12 cellular contexts compared by ENCODE assay signal in the genomic region with DNA sequence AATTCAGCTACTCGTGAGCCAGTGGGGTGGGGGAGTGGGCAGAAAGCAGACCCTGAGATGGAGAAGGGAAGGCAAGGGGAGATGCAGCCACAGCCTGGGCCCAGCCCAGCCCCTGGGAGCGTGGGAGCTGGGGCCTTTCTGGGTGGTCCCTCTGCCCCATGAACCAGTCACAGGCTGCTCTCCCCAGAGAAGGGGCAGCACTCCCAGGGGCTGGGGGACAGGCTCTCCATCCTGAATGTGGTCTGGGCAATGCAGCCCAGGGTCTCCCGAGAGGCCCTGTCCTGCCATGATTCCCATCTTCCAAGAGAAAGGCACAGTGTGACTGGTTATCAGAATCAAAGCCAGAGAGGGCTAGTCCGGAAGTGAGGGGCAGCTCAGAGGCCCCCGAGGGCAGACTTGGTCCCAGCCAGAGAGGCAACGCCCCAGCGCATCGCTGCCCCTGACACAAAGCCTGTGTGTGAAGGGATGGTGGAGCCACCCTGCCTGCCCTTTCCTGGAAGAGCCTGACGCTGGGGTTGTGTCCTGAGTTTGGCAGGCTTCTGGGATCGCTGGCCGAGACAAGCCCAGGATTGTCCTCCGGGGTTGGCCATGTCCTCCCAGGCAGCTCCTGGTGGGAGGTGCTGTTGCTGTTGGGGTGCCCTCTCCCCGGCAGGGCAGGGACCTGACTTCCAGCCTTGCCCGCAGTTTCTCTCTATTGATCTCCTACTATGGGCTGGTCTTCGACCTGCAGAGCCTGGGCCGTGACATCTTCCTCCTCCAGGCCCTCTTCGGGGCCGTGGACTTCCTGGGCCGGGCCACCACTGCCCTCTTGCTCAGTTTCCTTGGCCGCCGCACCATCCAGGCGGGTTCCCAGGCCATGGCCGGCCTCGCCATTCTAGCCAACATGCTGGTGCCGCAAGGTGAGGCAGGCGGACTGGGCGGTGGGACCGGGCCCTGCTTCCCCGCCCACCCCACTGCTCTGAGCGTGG. TPM values are rescaled to one million over a fixed set of nuclear protein-coding genes. Genes with fewer than 3 reads are reported as not detected.
DNase-seq lines count a peak whose midpoint lies in the region; ATAC-seq and TF ChIP-seq lines count a peak whose summit lies in the region.
"Had no signal": no experiment of that assay in that cellular context is flagged by ENCODE, and none has a peak within 500 bp of the region (broad histone marks: within the 10 kb centered on the region; RNA-seq: fewer than 3 reads in every experiment).

No MANE protein-coding gene starts in this region.

- H2AFZ ChIP-seq in IMR-90 (replicated peaks; ENCODE audit: low read length, poor library complexity) = peak overlapping the region; percentile 34

- H3K79me1 ChIP-seq in IMR-90 (ENCODE audit: low read depth in 1 of 2, low read length in 2 of 2) (no peaks in the 10 kb centered on the region), mesendoderm (ENCODE audit: low read length) (no peaks in the 10 kb centered on the region)

- POLR2A ChIA-PET in A673 (lab: Charles Lee; ENCODE audit: low non-redundant PET) = interaction anchor here (0.6 kb wide), 1 partner anchor 222 kb away, joined by 11 read pairs; no protein-coding TSS in a partner anchor
- POLR2A ChIA-PET in IMR-90 (lab: Charles Lee; ENCODE audit: unreplicated experiment) = interaction anchor here (0.6 kb wide), 1 partner anchor 118 kb away, joined by 3 read pairs; no protein-coding TSS in a partner anchor
- POLR2A ChIA-PET in MCF 10A (lab: Yijun Ruan, JAX) = interaction anchor here (0.6 to 1.0 kb wide), 2 partner anchors 10 to 17 kb away, joined by 3 read pairs; no protein-coding TSS in a partner anchor

- peak overlapping the region; percentile 80 for H3K27ac Mint-ChIP-seq in MCF 10A (ENCODE audit: low read depth, unreplicated experiment)

- H3K27me3 ChIP-seq in A673 (replicated peaks; ENCODE audit: insufficient read depth, low read depth, low read length, poor library complexity) = no peaks in the 10 kb centered on the region
- H3K27me3 ChIP-seq in IMR-90 (ENCODE audit: control insufficient read depth, insufficient read depth, low read length) = peaks cover 22% of the 10 kb centered on the region
- no peaks in the 10 kb centered on the region for H3K27me3 ChIP-seq in mesendoderm (ENCODE audit: insufficient read depth, low read length, poor library complexity)

- dilution Hi-C loops in IMR-90 (cut with HindIII; ENCODE audit: low sequenced_read_pairs, unreplicated experiment) = no loop called here

- H3K36me3 ChIP-seq in A673 (ENCODE audit: insufficient read depth, low read length, poor library complexity, severe bottlenecking) = no peaks in the 10 kb centered on the region
- no peaks in the 10 kb centered on the region for H3K36me3 ChIP-seq in IMR-90 (ENCODE audit: control insufficient read depth, insufficient read depth, low read length)
- no peaks in the 10 kb centered on the region for H3K36me3 ChIP-seq in mesendoderm (ENCODE audit: control insufficient read depth, insufficient read depth, low read length)

- in situ Hi-C loops in IMR-90 (cut with MboI; ENCODE audit: low sequenced_read_pairs) = no loop called here

- H4K5ac ChIP-seq in IMR-90 (ENCODE audit: low read depth, low read length) (no peak overlapping the region), mesendoderm (ENCODE audit: low read length) (no peak overlapping the region)

- H3K36me3 Mint-ChIP-seq in MCF 10A (ENCODE audit: insufficient read depth, unreplicated experiment) = no peaks in the 10 kb centered on the region
- H3K36me3 Mint-ChIP-seq: CD4-positive, CD25-positive, alpha-beta regulatory T cell had no signal

- 75% methylated on average over 9 of the region's 30 CpGs; no CpG with 5 or more reads in 1 of the 2 experiments for WGBS in IMR-90 (ENCODE audit: extremely low coverage in 2 of 2, insufficient read length in 1 of 2), 2 experiments
- WGBS in mesendoderm (ENCODE audit: extremely low coverage, insufficient coverage, low lambda C conversion rate) = no CpG with 5 or more reads among the region's 30 CpGs

- peak overlapping the region; percentile 21 for H3K4me3 ChIP-seq in A673 (ENCODE audit: low read depth, low read length, poor library complexity, severe bottlenecking)
- H3K4me3 ChIP-seq in IMR-90 (ENCODE audit: insufficient read depth, low read depth, low read length) = no peak overlapping the region
- no peak overlapping the region for H3K4me3 ChIP-seq in mesendoderm (ENCODE audit: low read length)

- H3K27ac ChIP-seq in A673 (ENCODE audit: low read depth, low read length, poor library complexity, severe bottlenecking) (peak overlapping the region; percentile 58), IMR-90 (ENCODE audit: insufficient read depth, low read length) (no peak overlapping the region), mesendoderm (ENCODE audit: low read depth, low read length) (peak overlapping the region; percentile 54)

- H3K9me3 ChIP-seq in A673 (ENCODE audit: low read depth, low read length, poor library complexity, severe bottlenecking) (no peaks in the 10 kb centered on the region), IMR-90 (ENCODE audit: control insufficient read depth, insufficient read depth, low read length) (no peaks in the 10 kb centered on the region)

- H3K9ac ChIP-seq in IMR-90 (ENCODE audit: low read depth, low read length) (no peak overlapping the region), mesendoderm (ENCODE audit: low read length) (peak overlapping the region; percentile 67)

- no peak overlapping the region for H3K4ac ChIP-seq in IMR-90 (ENCODE audit: low read depth, low read length)
- H3K4ac ChIP-seq in mesendoderm (ENCODE audit: low read depth, low read length) = peak overlapping the region; percentile 70

- H4K20me1 ChIP-seq in IMR-90 (ENCODE audit: insufficient read depth, low read length) = no peaks in the 10 kb centered on the region

- DNase-seq in A673 (ENCODE audit: low spot score) (no peak), IMR-90 (no peak), MCF 10A (ENCODE audit: unreplicated experiment) (no peak), mesendoderm (no peak), hepatic stellate cell (ENCODE audit: low spot score) (no peak)

- H3K4me3 Mint-ChIP-seq in MCF 10A (ENCODE audit: unreplicated experiment) = peak overlapping the region; percentile 59
- H3K4me3 Mint-ChIP-seq: CD4-positive, CD25-positive, alpha-beta regulatory T cell had no signal

- no peak overlapping the region for H2BK5ac ChIP-seq in IMR-90 (ENCODE audit: low read depth, low read length, poor library complexity, severe bottlenecking)
- H2BK5ac ChIP-seq in mesendoderm (ENCODE audit: low read length) = peak overlapping the region; percentile 3

- no peaks in the 10 kb centered on the region for H3K9me3 Mint-ChIP-seq in MCF 10A (ENCODE audit: unreplicated experiment)
- H3K9me3 Mint-ChIP-seq: CD4-positive, CD25-positive, alpha-beta regulatory T cell had no signal

- no peak overlapping the region for H3K4me2 ChIP-seq in IMR-90 (ENCODE audit: low read depth, low read length)
- no peak overlapping the region for H3K4me2 ChIP-seq in mesendoderm (ENCODE audit: low read length)

- intact Hi-C loops in A673 (cut with micrococcal nuclease; ENCODE audit: unreplicated experiment) (no loop called here), IMR-90 (cut with micrococcal nuclease) (no loop called here), MCF 10A (cut with micrococcal nuclease) (no loop called here)

- no peaks in the 10 kb centered on the region for H3K79me2 ChIP-seq in mesendoderm (ENCODE audit: control insufficient read depth, insufficient read depth, low read length)

- no peak overlapping the region for H4K8ac ChIP-seq in IMR-90 (ENCODE audit: low read depth in 2 of 2, low read length in 2 of 2)
- no peak overlapping the region for H4K8ac ChIP-seq in mesendoderm (ENCODE audit: low read depth, low read length)

- TF ChIP-seq POLR2A in IMR-90 (IDR thresholded peaks at IDR 0.05; ENCODE audit: low read depth, low read length) = no peak

- H3K9me1 ChIP-seq in IMR-90 (ENCODE audit: insufficient read depth, low read length) = no peaks in the 10 kb centered on the region

- no peak overlapping the region for H3K14ac ChIP-seq in IMR-90 (replicated peaks; ENCODE audit: low read depth, low read length)

- H2BK15ac ChIP-seq in IMR-90 (ENCODE audit: low read depth, low read length) (no peak overlapping the region), mesendoderm (replicated peaks; ENCODE audit: low read depth) (no peak overlapping the region)

- peak overlapping the region; percentile 40 for H2AK9ac ChIP-seq in IMR-90 (replicated peaks; ENCODE audit: low read depth, low read length, poor library complexity)

- TF ChIP-seq CTCF in A673 (conservative IDR thresholded peaks at IDR 0.05; ENCODE audit: low read depth, low read length) (no peak), IMR-90 (conservative IDR thresholded peaks at IDR 0.05; ENCODE audit: low read depth, low read length) (no peak), MCF 10A (IDR thresholded peaks at IDR 0.05; ENCODE audit: unreplicated experiment) (no peak)

- H3K27me3 Mint-ChIP-seq in MCF 10A (ENCODE audit: insufficient read depth, unreplicated experiment) = peaks cover 3% of the 10 kb centered on the region
- H3K27me3 Mint-ChIP-seq: CD4-positive, CD25-positive, alpha-beta regulatory T cell had no signal

- H2BK120ac ChIP-seq in IMR-90 (ENCODE audit: low read depth, low read length) = no peak overlapping the region
- H2BK120ac ChIP-seq in mesendoderm (ENCODE audit: low read depth, low read length) = no peak overlapping the region

- peak; percentile 9; the same call in 1 of the 2 replicates for ATAC-seq in IMR-90 (ENCODE audit: low read depth)
- ATAC-seq in HG03108 (IDR thresholded peaks at IDR 0.05; ENCODE audit: unreplicated experiment) = no peak
- no peak for ATAC-seq in HG03457 (IDR thresholded peaks at IDR 0.05; ENCODE audit: unreplicated experiment)
- ATAC-seq in GM21360 (IDR thresholded peaks at IDR 0.05; ENCODE audit: unreplicated experiment) = no peak

- H3K56ac ChIP-seq in IMR-90 (ENCODE audit: extremely low read depth, insufficient read depth, low read length) (no peak overlapping the region), mesendoderm (ENCODE audit: low read length) (peak overlapping the region; percentile 73)

- no peak overlapping the region for H4K91ac ChIP-seq in IMR-90 (ENCODE audit: insufficient read depth, low read depth, low read length)

- H3K4me1 ChIP-seq in A673 (ENCODE audit: insufficient read depth, low read length, poor library complexity, severe bottlenecking) (peaks cover 10% of the 10 kb centered on the region), IMR-90 (ENCODE audit: control insufficient read depth, insufficient read depth, low read length) (no peaks in the 10 kb centered on the region), mesendoderm (ENCODE audit: control insufficient read depth, low read depth, low read length) (no peaks in the 10 kb centered on the region)

- CTCF ChIA-PET in A673 (lab: Charles Lee) (interaction anchor here (0.7 kb wide), 1 partner anchor 122 kb away, joined by 6 read pairs; no protein-coding TSS in a partner anchor), IMR-90 (lab: Yijun Ruan, JAX) (no interaction called here), MCF 10A (lab: Yijun Ruan, JAX) (interaction anchor here (0.6 to 2.7 kb wide), 4 partner anchors 85 to 1576 kb away, joined by 3 to 15 read pairs (median 4); no protein-coding TSS in a partner anchor)

- no peak overlapping the region for H3K23ac ChIP-seq in IMR-90 (ENCODE audit: low read depth, low read length)
- H3K23ac ChIP-seq in mesendoderm (ENCODE audit: low read length) = no peak overlapping the region

- no peak for TF ChIP-seq RAD21 in IMR-90 (IDR thresholded peaks at IDR 0.05; ENCODE audit: low read length)

- H3K18ac ChIP-seq in IMR-90 (ENCODE audit: low read depth, low read length) = no peak overlapping the region
- peak overlapping the region; percentile 16 for H3K18ac ChIP-seq in mesendoderm (ENCODE audit: low read length)

- no peak overlapping the region for H2BK20ac ChIP-seq in IMR-90 (ENCODE audit: low read depth, low read length)

- no peak overlapping the region for H2AK5ac ChIP-seq in IMR-90 (ENCODE audit: low read depth, low read length)
- peak overlapping the region; percentile 23 for H2AK5ac ChIP-seq in mesendoderm (ENCODE audit: low read length)

- no TSS peak for BruUV-seq in A673 (replicated peaks; lab: Mats Ljungman, UMichigan)
- no TSS peak for BruUV-seq in IMR-90 (replicated peaks; lab: Mats Ljungman, UMichigan)
- TSS peak; percentile 81 for BruUV-seq in MCF 10A (replicated peaks; lab: Mats Ljungman, UMichigan)

- H3K4me1 Mint-ChIP-seq in MCF 10A (ENCODE audit: insufficient read depth, unreplicated experiment) = peaks cover 16% of the 10 kb centered on the region
- H3K4me1 Mint-ChIP-seq: CD4-positive, CD25-positive, alpha-beta regulatory T cell had no signal

RNA-seq across cellular contexts. Expression of a gene that starts 11.5 kb away (rescaled TPM):
- total RNA-seq in A673 (2021) (not detected in 2 replicates), IMR-90 (2012; rRNA removed) (not detected in 2 replicates), MCF 10A (2022) (not detected in 2 replicates)
- polyA plus RNA-seq in IMR-90 (2012; rRNA removed) = not detected in 2 replicates
- polyA plus RNA-seq in IMR-90 (2012; cell fraction: cytosol; rRNA removed) = not detected in 2 replicates
- not detected in 2 replicates for polyA plus RNA-seq in IMR-90 (2012; cell fraction: nucleus; rRNA removed; ENCODE audit: low replicate concordance)
- polyA plus RNA-seq in mesendoderm (2013, experiment 1 of 2) = 0.03 TPM
- polyA plus RNA-seq in mesendoderm (2013, experiment 2 of 2) = 0.03 TPM
- total RNA-seq: CD4-positive, CD25-positive, alpha-beta regulatory T cell; kidney epithelial cell had no signal
- polyA plus RNA-seq: aorta; CD4-positive, CD25-positive, alpha-beta regulatory T cell; esophagus had no signal

RNA-seq across cellular contexts. Expression of a gene that starts 23.8 kb away (rescaled TPM):
- total RNA-seq in A673 (2021) (not detected in 2 replicates), IMR-90 (2012; rRNA removed) (not detected in 2 replicates), MCF 10A (2022) (not detected in 2 replicates)
- not detected in 2 replicates for polyA plus RNA-seq in IMR-90 (2012; rRNA removed)
- not detected in 2 replicates for polyA plus RNA-seq in IMR-90 (2012; cell fraction: cytosol; rRNA removed)
- polyA plus RNA-seq in IMR-90 (2012; cell fraction: nucleus; rRNA removed; ENCODE audit: low replicate concordance) = not detected in 2 replicates
- polyA plus RNA-seq in mesendoderm (2013, experiment 1 of 2) = not detected
- not detected for polyA plus RNA-seq in mesendoderm (2013, experiment 2 of 2)
- total RNA-seq: aorta; CD4-positive, CD25-positive, alpha-beta regulatory T cell; kidney epithelial cell had no signal
- polyA plus RNA-seq: aorta; CD4-positive, CD25-positive, alpha-beta regulatory T cell; esophagus had no signal
